Comparison of ENCODE assay signal across 1 cellular context in genomic region chr20:51760905-51761544, GRCh38.
A peak's percentile ranks its signal among the peaks of the same experiment; 100 is the strongest.
TF ChIP-seq lines count a peak whose summit lies in the region.

No MANE protein-coding gene starts in this region.

TF ChIP-seq in HepG2, 621 proteins besides CTCF, POLR2A, EP300 and RAD21 (continued from another document and continues in another):
- TF ChIP-seq, protein P1, sequence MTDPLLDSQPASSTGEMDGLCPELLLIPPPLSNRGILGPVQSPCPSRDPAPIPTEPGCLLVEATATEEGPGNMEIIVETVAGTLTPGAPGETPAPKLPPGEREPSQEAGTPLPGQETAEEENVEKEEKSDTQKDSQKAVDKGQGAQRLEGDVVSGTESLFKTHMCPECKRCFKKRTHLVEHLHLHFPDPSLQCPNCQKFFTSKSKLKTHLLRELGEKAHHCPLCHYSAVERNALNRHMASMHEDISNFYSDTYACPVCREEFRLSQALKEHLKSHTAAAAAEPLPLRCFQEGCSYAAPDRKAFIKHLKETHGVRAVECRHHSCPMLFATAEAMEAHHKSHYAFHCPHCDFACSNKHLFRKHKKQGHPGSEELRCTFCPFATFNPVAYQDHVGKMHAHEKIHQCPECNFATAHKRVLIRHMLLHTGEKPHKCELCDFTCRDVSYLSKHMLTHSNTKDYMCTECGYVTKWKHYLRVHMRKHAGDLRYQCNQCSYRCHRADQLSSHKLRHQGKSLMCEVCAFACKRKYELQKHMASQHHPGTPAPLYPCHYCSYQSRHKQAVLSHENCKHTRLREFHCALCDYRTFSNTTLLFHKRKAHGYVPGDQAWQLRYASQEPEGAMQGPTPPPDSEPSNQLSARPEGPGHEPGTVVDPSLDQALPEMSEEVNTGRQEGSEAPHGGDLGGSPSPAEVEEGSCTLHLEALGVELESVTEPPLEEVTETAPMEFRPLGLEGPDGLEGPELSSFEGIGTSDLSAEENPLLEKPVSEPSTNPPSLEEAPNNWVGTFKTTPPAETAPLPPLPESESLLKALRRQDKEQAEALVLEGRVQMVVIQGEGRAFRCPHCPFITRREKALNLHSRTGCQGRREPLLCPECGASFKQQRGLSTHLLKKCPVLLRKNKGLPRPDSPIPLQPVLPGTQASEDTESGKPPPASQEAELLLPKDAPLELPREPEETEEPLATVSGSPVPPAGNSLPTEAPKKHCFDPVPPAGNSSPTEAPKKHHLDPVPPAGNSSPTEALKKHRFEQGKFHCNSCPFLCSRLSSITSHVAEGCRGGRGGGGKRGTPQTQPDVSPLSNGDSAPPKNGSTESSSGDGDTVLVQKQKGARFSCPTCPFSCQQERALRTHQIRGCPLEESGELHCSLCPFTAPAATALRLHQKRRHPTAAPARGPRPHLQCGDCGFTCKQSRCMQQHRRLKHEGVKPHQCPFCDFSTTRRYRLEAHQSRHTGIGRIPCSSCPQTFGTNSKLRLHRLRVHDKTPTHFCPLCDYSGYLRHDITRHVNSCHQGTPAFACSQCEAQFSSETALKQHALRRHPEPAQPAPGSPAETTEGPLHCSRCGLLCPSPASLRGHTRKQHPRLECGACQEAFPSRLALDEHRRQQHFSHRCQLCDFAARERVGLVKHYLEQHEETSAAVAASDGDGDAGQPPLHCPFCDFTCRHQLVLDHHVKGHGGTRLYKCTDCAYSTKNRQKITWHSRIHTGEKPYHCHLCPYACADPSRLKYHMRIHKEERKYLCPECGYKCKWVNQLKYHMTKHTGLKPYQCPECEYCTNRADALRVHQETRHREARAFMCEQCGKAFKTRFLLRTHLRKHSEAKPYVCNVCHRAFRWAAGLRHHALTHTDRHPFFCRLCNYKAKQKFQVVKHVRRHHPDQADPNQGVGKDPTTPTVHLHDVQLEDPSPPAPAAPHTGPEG (CRISPR knock-in tag; IDR thresholded peaks at IDR 0.05) = no peak
- TF ChIP-seq SOX6 (IDR thresholded peaks at IDR 0.05) (no peak), SOX6 (CRISPR knock-in tag; IDR thresholded peaks at IDR 0.05) (peak; percentile 98), RFX3 (CRISPR knock-in tag; IDR thresholded peaks at IDR 0.05) (no peak), ZNF275 (CRISPR knock-in tag; IDR thresholded peaks at IDR 0.05; ENCODE audit: borderline replicate concordance) (no peak), ZNF839 (CRISPR knock-in tag; IDR thresholded peaks at IDR 0.05; ENCODE audit: borderline replicate concordance) (no peak), KLF15 (CRISPR knock-in tag; IDR thresholded peaks at IDR 0.05; ENCODE audit: borderline replicate concordance) (no peak), NFRKB (IDR thresholded peaks at IDR 0.05) (no peak), IRF9 (CRISPR knock-in tag; IDR thresholded peaks at IDR 0.05; ENCODE audit: borderline replicate concordance) (no peak), ARNT2 (CRISPR knock-in tag; IDR thresholded peaks at IDR 0.05; ENCODE audit: low read depth) (no peak), ZKSCAN1 (IDR thresholded peaks at IDR 0.05; ENCODE audit: low read length) (no peak), ZNF407 (CRISPR knock-in tag; IDR thresholded peaks at IDR 0.05; ENCODE audit: not compliant biosample characterization) (no peak), HOMEZ (CRISPR knock-in tag; IDR thresholded peaks at IDR 0.05; ENCODE audit: low read depth) (peak; percentile 71), NR2F1 (CRISPR knock-in tag; IDR thresholded peaks at IDR 0.05) (peak in 1 of 2 experiments; percentile 49; a peak in 1 of 4 replicates), ZNF143 (CRISPR knock-in tag; IDR thresholded peaks at IDR 0.05) (no peak), ZNF512B (CRISPR knock-in tag; IDR thresholded peaks at IDR 0.05; ENCODE audit: borderline replicate concordance) (no peak), BHLHE40 (IDR thresholded peaks at IDR 0.05; ENCODE audit: low read length) (peak; percentile 51), HNF4G (IDR thresholded peaks at IDR 0.05; ENCODE audit: borderline replicate concordance, low read depth, low read length) (peak; percentile 5; the same call in 1 of the 2 replicates), HNF4G (CRISPR knock-in tag; IDR thresholded peaks at IDR 0.05; ENCODE audit: borderline replicate concordance, low read depth) (peak; percentile 40; the same call in 1 of the 2 replicates), JDP2 (CRISPR knock-in tag; IDR thresholded peaks at IDR 0.05; ENCODE audit: borderline replicate concordance) (no peak), LCORL (IDR thresholded peaks at IDR 0.05) (no peak; the same call in 1 of the 2 replicates), LCORL (CRISPR knock-in tag; IDR thresholded peaks at IDR 0.05) (peak; percentile 55; the same call in 1 of the 2 replicates), MTA1 (CRISPR knock-in tag; IDR thresholded peaks at IDR 0.05; ENCODE audit: borderline replicate concordance) (no peak), THAP9 (CRISPR knock-in tag; IDR thresholded peaks at IDR 0.05; ENCODE audit: borderline replicate concordance) (no peak), BCL6 (CRISPR knock-in tag; IDR thresholded peaks at IDR 0.05) (peak; percentile 81), CBX2 (IDR thresholded peaks at IDR 0.05; ENCODE audit: low read depth, low read length) (no peak), CBX2 (CRISPR knock-in tag; IDR thresholded peaks at IDR 0.05; ENCODE audit: low read depth) (no peak), STAG1 (CRISPR knock-in tag; IDR thresholded peaks at IDR 0.05) (no peak; the same call in 1 of the 2 replicates), MEIS1 (CRISPR knock-in tag; IDR thresholded peaks at IDR 0.05; ENCODE audit: borderline replicate concordance) (no peak), ETV6 (CRISPR knock-in tag; conservative IDR thresholded peaks at IDR 0.05) (peak; percentile 27; the same call in 1 of the 2 replicates)
- TF ChIP-seq, protein P2, sequence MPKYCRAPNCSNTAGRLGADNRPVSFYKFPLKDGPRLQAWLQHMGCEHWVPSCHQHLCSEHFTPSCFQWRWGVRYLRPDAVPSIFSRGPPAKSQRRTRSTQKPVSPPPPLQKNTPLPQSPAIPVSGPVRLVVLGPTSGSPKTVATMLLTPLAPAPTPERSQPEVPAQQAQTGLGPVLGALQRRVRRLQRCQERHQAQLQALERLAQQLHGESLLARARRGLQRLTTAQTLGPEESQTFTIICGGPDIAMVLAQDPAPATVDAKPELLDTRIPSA (CRISPR knock-in tag; IDR thresholded peaks at IDR 0.05; ENCODE audit: borderline replicate concordance) = no peak
